15 cellular contexts compared by ENCODE assay signal in genomic region chr5:115551415-115551814, GRCh38. TPM values are rescaled to one million over a fixed set of nuclear protein-coding genes. Genes with fewer than 3 reads are reported as not detected.
DNase-seq lines count a peak whose midpoint lies in the region; ATAC-seq and TF ChIP-seq lines count a peak whose summit lies in the region.
"Had no signal": no experiment of that assay in that cellular context is flagged by ENCODE, and none has a peak within 500 bp of the region (broad histone marks: within the 10 kb centered on the region; RNA-seq: fewer than 3 reads in every experiment).

No MANE protein-coding gene starts in this region.

- peaks cover 5% of the 10 kb centered on the region for H3K4me1 ChIP-seq in Karpas-422 (ENCODE audit: low read length)

- intact Hi-C loops in CD14-positive monocyte (cut with micrococcal nuclease) = no loop called here

- peak; percentile 79 for DNase-seq in CD14-positive monocyte (ENCODE audit: low spot score)
- no peak for DNase-seq in Karpas-422
- DNase-seq in central memory CD8-positive, alpha-beta T cell (ENCODE audit: low spot score in 2 of 2) = no peak
- DNase-seq in kidney tubule cell (ENCODE audit: low spot score) = peak; percentile 41
- no peak for DNase-seq in NCI-H187 treated with DMSO at 0.1 percent for 48 hours (lab: John Stamatoyannopoulos, UW)
- DNase-seq in medulla oblongata (ENCODE audit: extremely low spot score) = no peak
- DNase-seq in DMS79 treated with DMSO at 0.1 percent for 48 hours (lab: John Stamatoyannopoulos, UW) = no peak
- no peak for DNase-seq in occipital lobe (lab: John Stamatoyannopoulos, UW)
- DNase-seq: amniotic stem cell; GF-D8; NCI-H524 treated with DMSO at 0.1 percent for 48 hours; stimulated activated CD8-positive, alpha-beta memory T cell treated with anti-CD3 and anti-CD28 coated beads, Interleukin-4, amount 100 ng/mL, for 48 hours had no signal

- H3K36me3 Mint-ChIP-seq in CD14-positive monocyte = peaks cover 1 to 2% of the 10 kb centered on the region in 2 donors
- H3K36me3 Mint-ChIP-seq in central memory CD8-positive, alpha-beta T cell (ENCODE audit: insufficient read depth) = no peaks in the 10 kb centered on the region

- H3K4me1 Mint-ChIP-seq in CD14-positive monocyte = peaks cover 15% of the 10 kb centered on the region
- no peaks in the 10 kb centered on the region for H3K4me1 Mint-ChIP-seq in central memory CD8-positive, alpha-beta T cell
- H3K4me1 Mint-ChIP-seq: B cell had no signal

- no peak overlapping the region for H3K4me3 Mint-ChIP-seq in CD14-positive monocyte
- no peak overlapping the region for H3K4me3 Mint-ChIP-seq in central memory CD8-positive, alpha-beta T cell
- H3K4me3 Mint-ChIP-seq: B cell, WTC11 had no signal

- no peak overlapping the region for H3K27ac ChIP-seq in Karpas-422 (ENCODE audit: low read length)
- H3K27ac ChIP-seq: HL-60 had no signal

- peak overlapping the region; percentile 10 to 91 (median 77) for H3K27ac Mint-ChIP-seq in CD14-positive monocyte
- peak overlapping the region; percentile 1 for H3K27ac Mint-ChIP-seq in central memory CD8-positive, alpha-beta T cell (ENCODE audit: low read depth)
- H3K27ac Mint-ChIP-seq: B cell, WTC11 had no signal

- no peaks in the 10 kb centered on the region for H3K36me3 ChIP-seq in Karpas-422 (ENCODE audit: insufficient read depth, low read length)

- no peak for TF ChIP-seq CTCF in CD14-positive monocyte (IDR thresholded peaks at IDR 0.05)

- peaks cover 0 to 7% (median 4%) of the 10 kb centered on the region in 7 donors for H3K9me3 Mint-ChIP-seq in CD14-positive monocyte
- H3K9me3 Mint-ChIP-seq in central memory CD8-positive, alpha-beta T cell = no peaks in the 10 kb centered on the region

- no peaks in the 10 kb centered on the region for H4K20me1 ChIP-seq in Karpas-422 (ENCODE audit: insufficient read depth, low read depth, low read length)

- H3K79me2 ChIP-seq in Karpas-422 (ENCODE audit: low read length) = no peaks in the 10 kb centered on the region

- no peak overlapping the region for H3K4me3 ChIP-seq in Karpas-422 (ENCODE audit: low read length)

- H3K9me3 ChIP-seq in Karpas-422 (ENCODE audit: low read length) = no peaks in the 10 kb centered on the region

- no peak for ATAC-seq in central memory CD8-positive, alpha-beta T cell (replicated peaks; ENCODE audit: extremely low read depth, poor library complexity, severe bottlenecking)
- ATAC-seq: WTC11 had no signal

- H3K9me2 ChIP-seq in Karpas-422 (replicated peaks; ENCODE audit: insufficient read depth, low read length) = no peaks in the 10 kb centered on the region

- H3K27me3 Mint-ChIP-seq in CD14-positive monocyte (ENCODE audit: low read depth in 3 of 3) = peaks cover 0 to 4% (median 1%) of the 10 kb centered on the region in 3 donors
- peaks cover 12% of the 10 kb centered on the region for H3K27me3 Mint-ChIP-seq in central memory CD8-positive, alpha-beta T cell
- H3K27me3 Mint-ChIP-seq: B cell had no signal

- H2AFZ ChIP-seq in Karpas-422 (ENCODE audit: low read length) = 0 out of 2 replicates have a peak overlapping the region, but pooled peaks have one; percentile 49

- H3K27me3 ChIP-seq in Karpas-422 (ENCODE audit: low read length) = no peaks in the 10 kb centered on the region

- H3K9ac ChIP-seq in Karpas-422 (ENCODE audit: low read length) = no peak overlapping the region

- no peak overlapping the region for H3K4me2 ChIP-seq in Karpas-422 (ENCODE audit: low read depth, low read length, poor library complexity, severe bottlenecking)

RNA-seq across cellular contexts. Expression of gene FEM1C, which starts 6.8 kb away (rescaled TPM):
- polyA plus RNA-seq in CD14-positive monocyte = 1 to 10 TPM; 2.5 to 2.6 TPM
- total RNA-seq in Karpas-422 (2014; rRNA removed; shearing (Covaris generic); ENCODE audit: low replicate concordance) = 7.6 and 16.8 TPM in 2 replicates
- total RNA-seq in occipital lobe = 73.3 TPM

RNA-seq across cellular contexts. Expression of gene TICAM2, which starts 50.9 kb away (rescaled TPM):
- 10 to 100 TPM; 14.6 to 25.1 TPM for polyA plus RNA-seq in CD14-positive monocyte
- total RNA-seq in Karpas-422 (2014; rRNA removed; shearing (Covaris generic); ENCODE audit: low replicate concordance) = 0.07 TPM in 1 of 2 replicates, not detected in the other
- 0.94 TPM for total RNA-seq in occipital lobe

Comparison
In these comparisons a context has a peak if more than half of its experiments do, and no peak if none do; other contexts are left out.
1. DNase-seq: peak in CD14-positive monocyte (single experiment) and kidney tubule cell (single experiment); none in Karpas-422 (single experiment), central memory CD8-positive, alpha-beta T cell (0 of 2), NCI-H187 treated with DMSO at 0.1 percent for 48 hours (single experiment), medulla oblongata (single experiment), DMS79 treated with DMSO at 0.1 percent for 48 hours (single experiment) and occipital lobe (single experiment).